Comparison of ENCODE assay signal across 16 cellular contexts in the genomic region with DNA sequence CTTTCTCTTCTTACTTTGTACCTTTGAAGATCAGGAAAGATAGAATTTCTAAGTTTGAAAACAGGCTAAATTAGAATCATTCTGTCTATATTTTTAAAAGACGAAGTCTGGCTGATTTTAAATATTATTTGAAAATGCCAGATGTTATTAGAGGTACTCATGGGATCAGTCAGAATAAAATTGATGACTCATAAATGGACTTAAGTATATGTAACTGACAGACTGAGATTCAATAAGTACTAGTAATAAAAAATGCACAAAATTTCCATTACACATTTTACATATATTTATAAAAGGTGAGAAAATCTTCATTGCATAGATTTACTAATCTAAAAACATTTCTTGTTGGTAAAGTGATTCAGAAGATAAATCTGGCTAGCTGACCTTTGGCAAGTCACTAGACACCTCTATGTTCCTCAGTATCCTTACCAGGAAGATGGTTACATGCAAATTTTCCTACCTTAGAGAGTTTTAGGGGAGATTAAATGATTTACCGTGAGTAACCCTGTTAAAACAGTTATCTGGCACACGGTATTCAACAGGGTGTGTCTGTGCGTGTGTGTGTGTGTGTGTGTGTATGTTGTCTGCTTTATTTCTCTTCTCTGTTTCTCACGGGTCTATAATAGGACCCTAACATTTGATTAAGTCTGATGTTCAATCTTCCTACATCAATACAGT.
"Had no signal": no experiment of that assay in that cellular context is flagged by ENCODE, and none has a peak within 500 bp of the region (broad histone marks: within the 10 kb centered on the region; RNA-seq: fewer than 3 reads in every experiment).

No MANE protein-coding gene starts in this region.

- H3K36me3 ChIP-seq: thyroid gland had no signal

- H3K27me3 Mint-ChIP-seq: activated CD8-positive, alpha-beta memory T cell treated with anti-CD3 and anti-CD28 coated beads, Interleukin-2, amount 10 ng/mL, durations not matched to agents 7 days and 5 days; naive B cell; stimulated activated memory B cell treated with anti-CD40 and anti-IgM and Interleukin-4, amounts not matched to agents 10 μg/mL and 1 μg/mL and 100 μg/mL, for 72 hours had no signal

- H3K27me3 ChIP-seq: esophagus squamous epithelium, thyroid gland had no signal

- H3K27ac ChIP-seq: parathyroid adenoma, thyroid gland had no signal

- H3K9me3 ChIP-seq: esophagus squamous epithelium, thyroid gland had no signal

- H3K79me2 ChIP-seq: parathyroid adenoma had no signal

- H3K4me1 ChIP-seq: parathyroid adenoma had no signal

- H3K4me3 ChIP-seq: coronary artery, esophagus squamous epithelium, thyroid gland had no signal

- H3K36me3 Mint-ChIP-seq: brain had no signal

- DNase-seq: activated CD4-positive, alpha-beta T cell treated with anti-CD3 and anti-CD28 coated beads, Interleukin-2, amount 50 U/mL, for 4 hours; activated CD4-positive, CD25-positive, alpha-beta regulatory T cell; activated CD8-positive, alpha-beta memory T cell treated with anti-CD3 and anti-CD28 coated beads, Interleukin-2, amount 10 ng/mL, durations not matched to agents 7 days and 5 days; activated gamma-delta T cell treated with Interleukin-2 at 50 U/mL for 16 hours; central memory CD4-positive, alpha-beta T cell; effector CD4-positive, alpha-beta T cell; esophagus squamous epithelium; hippocampal formation; naive B cell; stimulated activated CD4-positive, alpha-beta T cell treated with anti-CD3 and anti-CD28 coated beads, Interleukin-12 subunit alpha, Interleukin-12 subunit beta, amount 100 ng/mL, for 4 hours; thyroid gland had no signal

- H3K27ac Mint-ChIP-seq: activated CD8-positive, alpha-beta memory T cell treated with anti-CD3 and anti-CD28 coated beads, Interleukin-2, amount 10 ng/mL, durations not matched to agents 7 days and 5 days; brain; stimulated activated memory B cell treated with anti-CD40 and anti-IgM and Interleukin-4, amounts not matched to agents 10 μg/mL and 1 μg/mL and 100 μg/mL, for 72 hours had no signal

- H2AFZ ChIP-seq: parathyroid adenoma had no signal

- H3K9ac ChIP-seq: parathyroid adenoma had no signal

- ATAC-seq: activated CD8-positive, alpha-beta memory T cell treated with anti-CD3 and anti-CD28 coated beads, Interleukin-2, amount 10 ng/mL, durations not matched to agents 7 days and 5 days; left lobe of liver; stimulated activated memory B cell treated with anti-CD40 and anti-IgM and Interleukin-4, amounts not matched to agents 10 μg/mL and 1 μg/mL and 100 μg/mL, for 72 hours had no signal

- H3K9me3 Mint-ChIP-seq: brain; naive B cell; stimulated activated memory B cell treated with anti-CD40 and anti-IgM and Interleukin-4, amounts not matched to agents 10 μg/mL and 1 μg/mL and 100 μg/mL, for 72 hours had no signal

- H3K4me3 Mint-ChIP-seq: activated CD8-positive, alpha-beta memory T cell treated with anti-CD3 and anti-CD28 coated beads, Interleukin-2, amount 10 ng/mL, durations not matched to agents 7 days and 5 days; brain; naive B cell; stimulated activated memory B cell treated with anti-CD40 and anti-IgM and Interleukin-4, amounts not matched to agents 10 μg/mL and 1 μg/mL and 100 μg/mL, for 72 hours had no signal
